Comparison of ENCODE assay signal across 18 cellular contexts in genomic region chr1:201636581-201636980, GRCh38.
DNase-seq lines count a peak whose midpoint lies in the region; ATAC-seq, FAIRE-seq and TF ChIP-seq lines count a peak whose summit lies in the region.
"Had no signal": no experiment of that assay in that cellular context is flagged by ENCODE, and none has a peak within 500 bp of the region (broad histone marks: within the 10 kb centered on the region; RNA-seq: fewer than 3 reads in every experiment).

No MANE protein-coding gene starts in this region.

- CTCF ChIA-PET in AG04450 (lab: Charles Lee) = interaction anchor here (0.6 to 2.0 kb wide), 4 partner anchors 34 to 157 kb away, joined by 3 to 7 read pairs (median 4); no protein-coding TSS in a partner anchor

- peak overlapping the region; percentile 87 for H3K27ac ChIP-seq in AG04450 (ENCODE audit: low read depth, low read length)
- H3K27ac ChIP-seq in iPS-20b (ENCODE audit: low read length) = no peak overlapping the region
- H3K27ac ChIP-seq: prostate gland, tibial nerve had no signal

- no peaks in the 10 kb centered on the region for H3K9me3 ChIP-seq in AG04450 (ENCODE audit: control insufficient read depth, insufficient read depth, low read length)
- no peaks in the 10 kb centered on the region for H3K9me3 ChIP-seq in iPS-20b (ENCODE audit: insufficient read depth, low read depth, low read length)
- H3K9me3 ChIP-seq: prostate gland, tibial nerve had no signal

- DNase-seq in AG04450 (ENCODE audit: low read depth, low spot score) = peak; percentile 85
- no peak for DNase-seq in HTR-8/SVneo (ENCODE audit: insufficient read length, low spot score)
- DNase-seq in astrocyte of the spinal cord (ENCODE audit: low read depth, low spot score) = peak; percentile 72
- DNase-seq in activated naive CD4-positive, alpha-beta T cell treated with anti-CD3 and anti-CD28 coated beads, Interleukin-2, amount 50 U/mL, for 16 hours = no peak
- DNase-seq in activated gamma-delta T cell (lab: John Stamatoyannopoulos, UW) = no peak
- DNase-seq in SHP77 (lab: John Stamatoyannopoulos, UW) = no peak
- DNase-seq: ACHN; activated CD4-positive, CD25-positive, alpha-beta regulatory T cell; cerebellar nuclear complex; DMS 273 treated with DMSO at 0.1 percent for 48 hours; erythroblast; NCI-H2107; stimulated activated CD4-positive, alpha-beta T cell treated with anti-CD3 and anti-CD28 coated beads, Interleukin-1b, Interleukin-23, amount 100 ng/mL, for 48 hours; stimulated activated CD8-positive, alpha-beta memory T cell treated with anti-CD3 and anti-CD28 coated beads, Interleukin-4, amount 100 ng/mL, for 48 hours had no signal

- H3K4me1 ChIP-seq in iPS-20b (ENCODE audit: insufficient read depth, low read length) = peaks cover 7% of the 10 kb centered on the region; the same call in 1 of the 2 replicates
- H3K4me1 ChIP-seq: prostate gland had no signal

- peak; percentile 46 for FAIRE-seq in HTR-8/SVneo (lab: Jason Lieb, UNC)

- no peak for ATAC-seq in HG03108 (IDR thresholded peaks at IDR 0.05; ENCODE audit: unreplicated experiment)

- no peak for TF ChIP-seq CTCF in AG04450 (IDR thresholded peaks at IDR 0.05; ENCODE audit: low read depth, low read length)
- no peak for TF ChIP-seq CTCF in astrocyte of the spinal cord (IDR thresholded peaks at IDR 0.05; ENCODE audit: low read depth, low read length)

- H3K27me3 ChIP-seq in AG04450 (ENCODE audit: control insufficient read depth, insufficient read depth, low read length) (no peaks in the 10 kb centered on the region), iPS-20b (ENCODE audit: insufficient read depth, low read length) (no peaks in the 10 kb centered on the region)
- H3K27me3 ChIP-seq: tibial nerve had no signal

- in situ Hi-C loops in astrocyte of the spinal cord (cut with HindIII; ENCODE audit: low sequenced_read_pairs) = no loop called here

- H3K4me3 ChIP-seq in AG04450 (ENCODE audit: low read depth, low read length) = no peak overlapping the region
- no peak overlapping the region for H3K4me3 ChIP-seq in astrocyte of the spinal cord (ENCODE audit: low read depth, low read length)
- H3K4me3 ChIP-seq in iPS-20b (ENCODE audit: low read length) = no peak overlapping the region
- H3K4me3 ChIP-seq: prostate gland, tibial nerve had no signal

- POLR2A ChIA-PET in AG04450 (lab: Yijun Ruan, JAX) = interaction anchor here (0.9 to 3.0 kb wide), 5 partner anchors 12 to 74 kb away, joined by 4 to 25 read pairs (median 9); no protein-coding TSS in a partner anchor

- peak overlapping the region; percentile 21; the same call in 1 of the 2 replicates for H3K9ac ChIP-seq in iPS-20b (ENCODE audit: low read depth, low read length)

- no peaks in the 10 kb centered on the region for H3K36me3 ChIP-seq in iPS-20b (ENCODE audit: insufficient read depth, low read depth, low read length)
- H3K36me3 ChIP-seq: prostate gland had no signal

Comparison
In these comparisons a context has a peak if more than half of its experiments do, and no peak if none do; other contexts are left out.
1. DNase-seq: peak in AG04450 (single experiment) and astrocyte of the spinal cord (single experiment); none in HTR-8/SVneo (single experiment), activated naive CD4-positive, alpha-beta T cell treated with anti-CD3 and anti-CD28 coated beads, Interleukin-2, amount 50 U/mL, for 16 hours (single experiment), activated gamma-delta T cell (single experiment) and SHP77 (0 of 2).